Comparison of ENCODE assay signal across 8 cellular contexts in the genomic region with DNA sequence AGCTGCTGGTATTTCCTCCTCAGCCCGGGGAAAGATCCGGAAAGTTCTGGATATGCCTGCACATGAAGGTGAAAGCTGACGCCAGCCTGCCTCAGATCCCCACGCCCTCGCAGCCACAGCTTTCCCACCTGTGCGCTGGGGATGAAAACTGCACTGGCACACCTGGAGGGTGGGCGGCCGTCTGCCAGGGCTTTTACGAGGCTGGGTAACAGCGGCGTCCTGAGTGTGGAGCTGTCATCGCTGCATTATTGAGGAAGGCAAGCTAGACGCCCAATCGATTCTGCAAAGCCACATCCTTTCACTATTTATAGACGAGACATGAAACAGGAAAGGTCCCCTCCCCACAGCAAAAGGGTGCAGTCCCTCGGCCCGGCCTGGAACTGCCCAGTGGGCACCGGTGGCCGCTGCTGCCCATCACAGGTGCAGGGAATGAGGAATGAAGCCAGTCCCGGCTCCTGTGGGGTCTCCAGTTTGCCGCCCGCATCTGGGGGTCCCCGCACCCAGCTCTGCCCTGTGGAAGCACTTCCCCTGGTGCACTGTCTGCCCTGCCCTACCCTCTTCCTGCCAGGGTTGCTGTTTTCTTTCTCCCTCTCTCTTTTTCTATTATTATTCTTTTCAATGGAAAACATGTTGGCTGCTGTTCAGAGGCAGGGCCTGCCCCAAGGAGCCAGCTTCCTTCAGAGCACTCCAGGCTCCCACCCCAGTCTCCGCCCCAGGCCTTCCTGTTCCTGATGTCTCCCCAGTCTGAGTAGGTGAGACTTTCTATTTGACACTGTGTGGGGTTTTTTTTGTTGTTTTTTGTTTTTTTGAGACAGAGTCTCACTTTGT.
DNase-seq lines count a peak whose midpoint lies in the region; ATAC-seq and TF ChIP-seq lines count a peak whose summit lies in the region.

No MANE protein-coding gene starts in this region.

- peak overlapping the region; percentile 56 for H3K4me2 ChIP-seq in Loucy (ENCODE audit: low read depth, low read length, poor library complexity, severe bottlenecking)

- TF ChIP-seq CTCF in Loucy (conservative IDR thresholded peaks at IDR 0.05; ENCODE audit: low read length), result no peak

- H3K9me3 Mint-ChIP-seq in stimulated activated naive CD8-positive, alpha-beta T cell treated with anti-CD3 and anti-CD28 coated beads, Interleukin-15, Interleukin-2, amounts not matched to agents 100 ng/mL and 50 ng/mL, for 24 hours, result no peaks in the 10 kb centered on the region

- peaks cover 11% of the 10 kb centered on the region; the same call in 1 of the 2 replicates for H3K79me2 ChIP-seq in Loucy (ENCODE audit: insufficient read depth, low read length)

- no peaks in the 10 kb centered on the region for H3K27me3 Mint-ChIP-seq in stimulated activated naive CD8-positive, alpha-beta T cell treated with anti-CD3 and anti-CD28 coated beads, Interleukin-15, Interleukin-2, amounts not matched to agents 100 ng/mL and 50 ng/mL, for 24 hours

- peak overlapping the region; percentile 94 for H3K27ac ChIP-seq in layer of hippocampus (ENCODE audit: low read depth, low read length)

- intact Hi-C loops in posterior cingulate gyrus (cut with DNase I), result no loop called here

- H3K27me3 ChIP-seq in Loucy (ENCODE audit: insufficient read depth, low read length, poor library complexity, severe bottlenecking) (no peaks in the 10 kb centered on the region), layer of hippocampus (ENCODE audit: control insufficient read depth, insufficient read depth, low read length) (no peaks in the 10 kb centered on the region)

- H3F3A ChIP-seq in Loucy (ENCODE audit: low read depth), result no peaks in the 10 kb centered on the region

- peaks cover 10% of the 10 kb centered on the region for H3K4me1 ChIP-seq in Loucy (ENCODE audit: insufficient read depth, low read length, poor library complexity, severe bottlenecking)

- H3K4me1 Mint-ChIP-seq in stimulated activated naive CD8-positive, alpha-beta T cell treated with anti-CD3 and anti-CD28 coated beads, Interleukin-15, Interleukin-2, amounts not matched to agents 100 ng/mL and 50 ng/mL, for 24 hours (ENCODE audit: low read depth), result peaks cover 74% of the 10 kb centered on the region

- H3K9ac ChIP-seq in Loucy (ENCODE audit: low read depth, low read length, poor library complexity, severe bottlenecking), result peak overlapping the region; percentile 13

- no peaks in the 10 kb centered on the region for H3K9me3 ChIP-seq in Loucy (ENCODE audit: insufficient read depth, low read depth, low read length)

- no peak for ATAC-seq in HG02938 (IDR thresholded peaks at IDR 0.05; ENCODE audit: unreplicated experiment)

- peaks cover 30% of the 10 kb centered on the region for H3K36me3 Mint-ChIP-seq in stimulated activated naive CD8-positive, alpha-beta T cell treated with anti-CD3 and anti-CD28 coated beads, Interleukin-15, Interleukin-2, amounts not matched to agents 100 ng/mL and 50 ng/mL, for 24 hours (ENCODE audit: low read depth)

- H3K9me2 ChIP-seq in Loucy (replicated peaks; ENCODE audit: low read depth, low read length), result no peaks in the 10 kb centered on the region

- peak overlapping the region; percentile 81 for H3K4me3 Mint-ChIP-seq in stimulated activated naive CD8-positive, alpha-beta T cell treated with anti-CD3 and anti-CD28 coated beads, Interleukin-15, Interleukin-2, amounts not matched to agents 100 ng/mL and 50 ng/mL, for 24 hours

- DNase-seq in COLO668 (lab: John Stamatoyannopoulos, UW; ENCODE audit: unreplicated experiment) (peak; percentile 46), AG08396 (ENCODE audit: low spot score) (no peak), posterior cingulate gyrus (no peak)
- DNase-seq in activated T-helper 1 cell treated with anti-CD3 and anti-CD28 coated beads, Interleukin-2, amount 50 U/mL, for 16 hours (ENCODE audit: low read depth in 1 of 2, low spot score in 1 of 2), result peak; percentile 18 to 51

- peaks cover 4% of the 10 kb centered on the region; the same call in 1 of the 2 replicates for H3K36me3 ChIP-seq in Loucy (ENCODE audit: insufficient read depth, low read length)

- peak overlapping the region; percentile 98 for H3K27ac Mint-ChIP-seq in stimulated activated naive CD8-positive, alpha-beta T cell treated with anti-CD3 and anti-CD28 coated beads, Interleukin-15, Interleukin-2, amounts not matched to agents 100 ng/mL and 50 ng/mL, for 24 hours

- peaks cover 6% of the 10 kb centered on the region for H4K20me1 ChIP-seq in Loucy (ENCODE audit: insufficient read depth, low read length, poor library complexity, severe bottlenecking)

- H3K4me3 ChIP-seq in Loucy (ENCODE audit: low read length, poor library complexity, severe bottlenecking), result peak overlapping the region; percentile 10

- H2AFZ ChIP-seq in Loucy (ENCODE audit: low read length), result no peak overlapping the region

Comparison
In these comparisons a context has a peak if more than half of its experiments do, and no peak if none do; other contexts are left out.
1. DNase-seq: peak in COLO668 (single experiment) and activated T-helper 1 cell treated with anti-CD3 and anti-CD28 coated beads, Interleukin-2, amount 50 U/mL, for 16 hours (2 of 2); none in AG08396 (single experiment) and posterior cingulate gyrus (0 of 10).